ENCODE assay signal across 1 cellular context in the genomic region with DNA sequence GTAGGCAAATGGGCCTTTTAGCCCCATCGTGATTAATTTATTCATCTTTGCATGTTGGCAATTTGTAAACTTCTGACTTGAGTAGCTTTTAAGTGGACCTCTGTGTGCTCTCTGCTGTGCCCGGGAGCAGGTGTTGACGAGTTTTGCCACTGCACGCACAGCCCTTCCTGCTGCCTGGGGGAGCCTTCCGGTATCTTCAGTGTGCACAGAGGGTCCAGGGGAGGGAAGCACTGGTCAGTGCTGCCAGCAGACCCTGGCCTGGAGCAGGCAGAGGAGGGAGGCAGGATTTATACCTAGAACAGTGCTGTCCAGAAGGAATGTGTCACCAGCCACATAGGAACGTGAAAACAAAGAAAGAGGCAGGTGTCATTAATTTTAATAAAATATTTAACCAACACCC.
TF ChIP-seq lines count a peak whose summit lies in the region.

No MANE protein-coding gene starts in this region.

TF ChIP-seq in GM23338, 12 proteins besides CTCF, POLR2A, EP300 and RAD21 (continued from another document):
- TF ChIP-seq, protein P1, sequence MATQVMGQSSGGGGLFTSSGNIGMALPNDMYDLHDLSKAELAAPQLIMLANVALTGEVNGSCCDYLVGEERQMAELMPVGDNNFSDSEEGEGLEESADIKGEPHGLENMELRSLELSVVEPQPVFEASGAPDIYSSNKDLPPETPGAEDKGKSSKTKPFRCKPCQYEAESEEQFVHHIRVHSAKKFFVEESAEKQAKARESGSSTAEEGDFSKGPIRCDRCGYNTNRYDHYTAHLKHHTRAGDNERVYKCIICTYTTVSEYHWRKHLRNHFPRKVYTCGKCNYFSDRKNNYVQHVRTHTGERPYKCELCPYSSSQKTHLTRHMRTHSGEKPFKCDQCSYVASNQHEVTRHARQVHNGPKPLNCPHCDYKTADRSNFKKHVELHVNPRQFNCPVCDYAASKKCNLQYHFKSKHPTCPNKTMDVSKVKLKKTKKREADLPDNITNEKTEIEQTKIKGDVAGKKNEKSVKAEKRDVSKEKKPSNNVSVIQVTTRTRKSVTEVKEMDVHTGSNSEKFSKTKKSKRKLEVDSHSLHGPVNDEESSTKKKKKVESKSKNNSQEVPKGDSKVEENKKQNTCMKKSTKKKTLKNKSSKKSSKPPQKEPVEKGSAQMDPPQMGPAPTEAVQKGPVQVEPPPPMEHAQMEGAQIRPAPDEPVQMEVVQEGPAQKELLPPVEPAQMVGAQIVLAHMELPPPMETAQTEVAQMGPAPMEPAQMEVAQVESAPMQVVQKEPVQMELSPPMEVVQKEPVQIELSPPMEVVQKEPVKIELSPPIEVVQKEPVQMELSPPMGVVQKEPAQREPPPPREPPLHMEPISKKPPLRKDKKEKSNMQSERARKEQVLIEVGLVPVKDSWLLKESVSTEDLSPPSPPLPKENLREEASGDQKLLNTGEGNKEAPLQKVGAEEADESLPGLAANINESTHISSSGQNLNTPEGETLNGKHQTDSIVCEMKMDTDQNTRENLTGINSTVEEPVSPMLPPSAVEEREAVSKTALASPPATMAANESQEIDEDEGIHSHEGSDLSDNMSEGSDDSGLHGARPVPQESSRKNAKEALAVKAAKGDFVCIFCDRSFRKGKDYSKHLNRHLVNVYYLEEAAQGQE (IDR thresholded peaks at IDR 0.05; ENCODE audit: unreplicated experiment), result no peak
- no peak for TF ChIP-seq EZH2 (IDR thresholded peaks at IDR 0.05; ENCODE audit: low read depth, unreplicated experiment)
- TF ChIP-seq ZNF331 (CRISPR knock-in tag; IDR thresholded peaks at IDR 0.05; ENCODE audit: low read depth), result no peak
- TF ChIP-seq, protein P2, sequence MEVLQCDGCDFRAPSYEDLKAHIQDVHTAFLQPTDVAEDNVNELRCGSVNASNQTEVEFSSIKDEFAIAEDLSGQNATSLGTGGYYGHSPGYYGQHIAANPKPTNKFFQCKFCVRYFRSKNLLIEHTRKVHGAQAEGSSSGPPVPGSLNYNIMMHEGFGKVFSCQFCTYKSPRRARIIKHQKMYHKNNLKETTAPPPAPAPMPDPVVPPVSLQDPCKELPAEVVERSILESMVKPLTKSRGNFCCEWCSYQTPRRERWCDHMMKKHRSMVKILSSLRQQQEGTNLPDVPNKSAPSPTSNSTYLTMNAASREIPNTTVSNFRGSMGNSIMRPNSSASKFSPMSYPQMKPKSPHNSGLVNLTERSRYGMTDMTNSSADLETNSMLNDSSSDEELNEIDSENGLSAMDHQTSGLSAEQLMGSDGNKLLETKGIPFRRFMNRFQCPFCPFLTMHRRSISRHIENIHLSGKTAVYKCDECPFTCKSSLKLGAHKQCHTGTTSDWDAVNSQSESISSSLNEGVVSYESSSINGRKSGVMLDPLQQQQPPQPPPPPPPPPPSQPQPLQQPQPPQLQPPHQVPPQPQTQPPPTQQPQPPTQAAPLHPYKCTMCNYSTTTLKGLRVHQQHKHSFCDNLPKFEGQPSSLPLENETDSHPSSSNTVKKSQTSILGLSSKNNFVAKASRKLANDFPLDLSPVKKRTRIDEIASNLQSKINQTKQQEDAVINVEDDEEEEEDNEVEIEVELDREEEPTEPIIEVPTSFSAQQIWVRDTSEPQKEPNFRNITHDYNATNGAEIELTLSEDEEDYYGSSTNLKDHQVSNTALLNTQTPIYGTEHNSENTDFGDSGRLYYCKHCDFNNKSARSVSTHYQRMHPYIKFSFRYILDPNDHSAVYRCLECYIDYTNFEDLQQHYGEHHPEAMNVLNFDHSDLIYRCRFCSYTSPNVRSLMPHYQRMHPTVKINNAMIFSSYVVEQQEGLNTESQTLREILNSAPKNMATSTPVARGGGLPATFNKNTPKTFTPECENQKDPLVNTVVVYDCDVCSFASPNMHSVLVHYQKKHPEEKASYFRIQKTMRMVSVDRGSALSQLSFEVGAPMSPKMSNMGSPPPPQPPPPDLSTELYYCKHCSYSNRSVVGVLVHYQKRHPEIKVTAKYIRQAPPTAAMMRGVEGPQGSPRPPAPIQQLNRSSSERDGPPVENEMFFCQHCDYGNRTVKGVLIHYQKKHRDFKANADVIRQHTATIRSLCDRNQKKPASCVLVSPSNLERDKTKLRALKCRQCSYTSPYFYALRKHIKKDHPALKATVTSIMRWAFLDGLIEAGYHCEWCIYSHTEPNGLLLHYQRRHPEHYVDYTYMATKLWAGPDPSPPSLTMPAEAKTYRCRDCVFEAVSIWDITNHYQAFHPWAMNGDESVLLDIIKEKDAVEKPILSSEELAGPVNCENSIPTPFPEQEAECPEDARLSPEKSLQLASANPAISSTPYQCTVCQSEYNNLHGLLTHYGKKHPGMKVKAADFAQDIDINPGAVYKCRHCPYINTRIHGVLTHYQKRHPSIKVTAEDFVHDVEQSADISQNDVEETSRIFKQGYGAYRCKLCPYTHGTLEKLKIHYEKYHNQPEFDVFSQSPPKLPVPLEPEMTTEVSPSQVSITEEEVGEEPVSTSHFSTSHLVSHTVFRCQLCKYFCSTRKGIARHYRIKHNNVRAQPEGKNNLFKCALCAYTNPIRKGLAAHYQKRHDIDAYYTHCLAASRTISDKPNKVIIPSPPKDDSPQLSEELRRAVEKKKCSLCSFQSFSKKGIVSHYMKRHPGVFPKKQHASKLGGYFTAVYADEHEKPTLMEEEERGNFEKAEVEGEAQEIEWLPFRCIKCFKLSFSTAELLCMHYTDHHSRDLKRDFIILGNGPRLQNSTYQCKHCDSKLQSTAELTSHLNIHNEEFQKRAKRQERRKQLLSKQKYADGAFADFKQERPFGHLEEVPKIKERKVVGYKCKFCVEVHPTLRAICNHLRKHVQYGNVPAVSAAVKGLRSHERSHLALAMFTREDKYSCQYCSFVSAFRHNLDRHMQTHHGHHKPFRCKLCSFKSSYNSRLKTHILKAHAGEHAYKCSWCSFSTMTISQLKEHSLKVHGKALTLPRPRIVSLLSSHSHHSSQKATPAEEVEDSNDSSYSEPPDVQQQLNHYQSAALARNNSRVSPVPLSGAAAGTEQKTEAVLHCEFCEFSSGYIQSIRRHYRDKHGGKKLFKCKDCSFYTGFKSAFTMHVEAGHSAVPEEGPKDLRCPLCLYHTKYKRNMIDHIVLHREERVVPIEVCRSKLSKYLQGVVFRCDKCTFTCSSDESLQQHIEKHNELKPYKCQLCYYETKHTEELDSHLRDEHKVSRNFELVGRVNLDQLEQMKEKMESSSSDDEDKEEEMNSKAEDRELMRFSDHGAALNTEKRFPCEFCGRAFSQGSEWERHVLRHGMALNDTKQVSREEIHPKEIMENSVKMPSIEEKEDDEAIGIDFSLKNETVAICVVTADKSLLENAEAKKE (CRISPR knock-in tag; IDR thresholded peaks at IDR 0.05), result no peak
- TF ChIP-seq, protein P3, sequence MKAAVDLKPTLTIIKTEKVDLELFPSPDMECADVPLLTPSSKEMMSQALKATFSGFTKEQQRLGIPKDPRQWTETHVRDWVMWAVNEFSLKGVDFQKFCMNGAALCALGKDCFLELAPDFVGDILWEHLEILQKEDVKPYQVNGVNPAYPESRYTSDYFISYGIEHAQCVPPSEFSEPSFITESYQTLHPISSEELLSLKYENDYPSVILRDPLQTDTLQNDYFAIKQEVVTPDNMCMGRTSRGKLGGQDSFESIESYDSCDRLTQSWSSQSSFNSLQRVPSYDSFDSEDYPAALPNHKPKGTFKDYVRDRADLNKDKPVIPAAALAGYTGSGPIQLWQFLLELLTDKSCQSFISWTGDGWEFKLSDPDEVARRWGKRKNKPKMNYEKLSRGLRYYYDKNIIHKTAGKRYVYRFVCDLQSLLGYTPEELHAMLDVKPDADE (IDR thresholded peaks at IDR 0.05), result no peak
- no peak for TF ChIP-seq EZH2phosphoT487 (IDR thresholded peaks at IDR 0.05; ENCODE audit: unreplicated experiment)
- no peak for TF ChIP-seq ZNF114 (CRISPR knock-in tag; IDR thresholded peaks at IDR 0.05)
- TF ChIP-seq JUNB (IDR thresholded peaks at IDR 0.05; ENCODE audit: unreplicated experiment), result no peak
- no peak for TF ChIP-seq NANOG (IDR thresholded peaks at IDR 0.05; ENCODE audit: borderline replicate concordance)
TF ChIP-seq in GM23338: peak in this region for 0.
